Comparison of ENCODE assay signal across 11 cellular contexts in the genomic region with DNA sequence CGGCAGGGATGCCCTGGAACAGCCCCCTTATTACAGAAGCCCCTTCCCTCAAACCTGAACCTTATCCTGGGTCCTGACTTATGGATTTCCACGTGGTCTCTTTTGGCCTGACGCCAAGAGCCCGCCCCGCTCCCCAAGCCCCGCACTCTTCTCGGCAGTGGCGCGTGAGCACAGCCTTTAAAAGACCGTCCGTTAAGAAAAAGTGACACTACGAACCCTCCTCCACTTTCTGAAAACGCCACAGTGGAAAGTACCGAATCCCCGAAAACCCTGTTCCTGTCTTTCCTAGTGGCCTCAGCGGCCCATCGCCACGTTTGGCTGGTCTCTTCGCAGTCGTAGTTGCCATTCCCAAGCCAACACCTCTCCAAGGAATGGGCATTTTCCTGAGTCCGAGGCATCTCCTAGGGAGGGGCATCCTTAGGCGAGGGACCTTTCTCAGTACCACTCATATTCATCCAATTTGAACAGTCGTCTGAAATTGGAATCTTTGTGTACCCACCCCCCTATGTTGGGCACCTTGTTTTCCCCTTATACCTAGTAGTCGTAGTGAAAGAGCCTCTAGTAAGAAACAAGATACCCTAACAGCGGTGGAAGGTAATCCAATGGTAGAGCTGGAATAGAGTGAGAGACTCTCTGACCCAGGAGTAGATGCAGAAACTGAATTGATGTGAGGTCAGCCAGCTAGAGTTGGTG. TPM values are rescaled to one million over a fixed set of nuclear protein-coding genes. Genes with fewer than 3 reads are reported as not detected.
DNase-seq lines count a peak whose midpoint lies in the region; ATAC-seq, FAIRE-seq and TF ChIP-seq lines count a peak whose summit lies in the region.
"Had no signal": no experiment of that assay in that cellular context is flagged by ENCODE, and none has a peak within 500 bp of the region (broad histone marks: within the 10 kb centered on the region; RNA-seq: fewer than 3 reads in every experiment).

No MANE protein-coding gene starts in this region.

- no peak for FAIRE-seq in HepG2 (lab: Jason Lieb, UNC)
- FAIRE-seq: G401.6, TTC549 had no signal

- no peak overlapping the region for H2AFZ ChIP-seq in HepG2 (ENCODE audit: low read length)

- no peak for TF ChIP-seq POLR2A in HepG2 (IDR thresholded peaks at IDR 0.05; ENCODE audit: insufficient read depth in 1 of 2, low read depth in 2 of 2, low read length in 2 of 2)
- no peak for TF ChIP-seq POLR2A in thyroid gland (IDR thresholded peaks at IDR 0.05)

- TF ChIP-seq CTCF in activated CD8-positive, alpha-beta T cell treated with anti-CD3 and anti-CD28 coated beads for 36 hours (IDR thresholded peaks at IDR 0.05) = no peak
- no peak for TF ChIP-seq CTCF in HepG2 (CRISPR knock-in tag; IDR thresholded peaks at IDR 0.05)
- no peak for TF ChIP-seq CTCF in thyroid gland (IDR thresholded peaks at IDR 0.05)

- H3K4me3 ChIP-seq in HepG2 (replicated peaks in 1 of 3; ENCODE audit: insufficient read depth in 1 of 3, low read depth in 2 of 3, low read length in 3 of 3) (peak overlapping the region; percentile 39 to 74 (median 41); a peak in 5 of 6 replicates), thyroid gland (replicated peaks in 1 of 3) (peak overlapping the region in 2 of 3 donors; percentile 28 to 52)

- peak overlapping the region; percentile 87 for H3K4me2 ChIP-seq in HepG2 (ENCODE audit: low read depth, low read length)

- H3K27ac Mint-ChIP-seq in activated T-cell treated with anti-CD3 and anti-CD28 coated beads, Interleukin-2, amount 50 U/mL, for 72 hours = peak overlapping the region; percentile 75
- H3K27ac Mint-ChIP-seq in activated CD8-positive, alpha-beta T cell treated with anti-CD3 and anti-CD28 coated beads for 36 hours = no peak overlapping the region

- no peaks in the 10 kb centered on the region for H4K20me1 ChIP-seq in HepG2 (ENCODE audit: insufficient read depth, low read length)

- TF ChIP-seq RAD21 in HepG2 (CRISPR knock-in tag; IDR thresholded peaks at IDR 0.05) = no peak

- H3K9me3 Mint-ChIP-seq in activated T-cell treated with anti-CD3 and anti-CD28 coated beads, Interleukin-2, amount 50 U/mL, for 72 hours = no peaks in the 10 kb centered on the region
- no peaks in the 10 kb centered on the region for H3K9me3 Mint-ChIP-seq in activated CD8-positive, alpha-beta T cell treated with anti-CD3 and anti-CD28 coated beads for 36 hours

- H3K27me3 Mint-ChIP-seq in activated T-cell treated with anti-CD3 and anti-CD28 coated beads, Interleukin-2, amount 50 U/mL, for 72 hours (ENCODE audit: low read depth) = peaks cover 87% of the 10 kb centered on the region
- H3K27me3 Mint-ChIP-seq in activated CD8-positive, alpha-beta T cell treated with anti-CD3 and anti-CD28 coated beads for 36 hours = peaks cover 87% of the 10 kb centered on the region

- WGBS in HepG2 (ENCODE audit: low lambda C conversion rate) = 67% methylated on average over 22 of the region's 25 CpGs
- WGBS in thyroid gland, 2 donors = 21 to 22% methylated on average over 24 to 25 of the region's 25 CpGs

- TF ChIP-seq EP300 in HepG2 (IDR thresholded peaks at IDR 0.05; ENCODE audit: low read depth in 2 of 2, low read length in 2 of 2) (no peak), HepG2 (CRISPR knock-in tag; IDR thresholded peaks at IDR 0.05; ENCODE audit: borderline replicate concordance) (no peak)

- POLR2A ChIA-PET in activated CD8-positive, alpha-beta T cell treated with anti-CD3 and anti-CD28 coated beads for 36 hours (lab: Charles Lee) = no interaction called here
- POLR2A ChIA-PET in HepG2 (lab: Yijun Ruan, JAX) = no interaction called here

- H3K9ac ChIP-seq in HepG2 (ENCODE audit: insufficient read depth, low read depth, low read length) = no peak overlapping the region

- H3K4me3 Mint-ChIP-seq in activated T-cell treated with anti-CD3 and anti-CD28 coated beads, Interleukin-2, amount 50 U/mL, for 72 hours = peak overlapping the region; percentile 86
- H3K4me3 Mint-ChIP-seq in activated CD8-positive, alpha-beta T cell treated with anti-CD3 and anti-CD28 coated beads for 36 hours = peak overlapping the region; percentile 62

- H3K9me3 ChIP-seq in HepG2 (ENCODE audit: low read length) (no peaks in the 10 kb centered on the region), thyroid gland (no peaks in the 10 kb centered on the region)

- peaks cover 1 to 2% of the 10 kb centered on the region in 2 donors for H3K36me3 Mint-ChIP-seq in activated T-cell treated with anti-CD3 and anti-CD28 coated beads, Interleukin-2, amount 50 U/mL, for 72 hours (ENCODE audit: insufficient read depth in 2 of 2)
- no peaks in the 10 kb centered on the region for H3K36me3 Mint-ChIP-seq in activated CD8-positive, alpha-beta T cell treated with anti-CD3 and anti-CD28 coated beads for 36 hours (ENCODE audit: low read depth)

- H3K27me3 ChIP-seq in HepG2 (ENCODE audit: control insufficient read depth in 1 of 2, insufficient read depth in 2 of 2, low read length in 2 of 2) (peaks cover 1 to 71% of the 10 kb centered on the region in 2 experiments), thyroid gland (no peaks in the 10 kb centered on the region)

- no TSS peak for BruUV-seq in HepG2 (replicated peaks; lab: Mats Ljungman, UMichigan)

- no peak overlapping the region for H3K27ac ChIP-seq in HepG2 (ENCODE audit: extremely low read length, insufficient read depth, low read length)
- H3K27ac ChIP-seq in thyroid gland = peak overlapping the region in 2 of 3 donors; percentile 24 to 79

- DNase-seq in activated T-cell treated with anti-CD3 and anti-CD28 coated beads, Interleukin-2, amount 50 U/mL, for 72 hours = no peak
- no peak for DNase-seq in activated T-cell treated with anti-CD3 and anti-CD28 coated beads, Interleukin-2, amount 50 U/mL, for 48 hours
- DNase-seq in activated CD8-positive, alpha-beta T cell treated with anti-CD3 and anti-CD28 coated beads for 36 hours = no peak
- no peak for DNase-seq in HepG2 (ENCODE audit: low spot score)
- DNase-seq in thyroid gland = peak in 1 of 2 donors; percentile 14
- no peak for DNase-seq in germinal center (ENCODE audit: low spot score)
- DNase-seq in NCI-H774 (lab: John Stamatoyannopoulos, UW) = no peak
- no peak for DNase-seq in NCI-H2107 treated with DMSO at 0.1 percent for 48 hours (lab: John Stamatoyannopoulos, UW; ENCODE audit: unreplicated experiment)

- peaks cover 19% of the 10 kb centered on the region for H3K4me1 ChIP-seq in HepG2 (ENCODE audit: insufficient read depth, low read length)
- peaks cover 23 to 33% of the 10 kb centered on the region in 2 donors for H3K4me1 ChIP-seq in thyroid gland

- ATAC-seq in activated T-cell treated with anti-CD3 and anti-CD28 coated beads, Interleukin-2, amount 50 U/mL, for 72 hours (replicated peaks in 1 of 2) = no peak
- no peak for ATAC-seq in activated CD8-positive, alpha-beta T cell treated with anti-CD3 and anti-CD28 coated beads for 36 hours
- ATAC-seq in HepG2 = no peak

- no peaks in the 10 kb centered on the region for H3K36me3 ChIP-seq in HepG2 (replicated peaks in 1 of 2; ENCODE audit: control insufficient read depth in 1 of 2, insufficient read depth in 2 of 2, low read length in 2 of 2)
- no peaks in the 10 kb centered on the region for H3K36me3 ChIP-seq in thyroid gland

- peaks cover 51% of the 10 kb centered on the region for H3K4me1 Mint-ChIP-seq in activated T-cell treated with anti-CD3 and anti-CD28 coated beads, Interleukin-2, amount 50 U/mL, for 72 hours (ENCODE audit: low read depth)
- peaks cover 34% of the 10 kb centered on the region for H3K4me1 Mint-ChIP-seq in activated CD8-positive, alpha-beta T cell treated with anti-CD3 and anti-CD28 coated beads for 36 hours (ENCODE audit: low read depth)

- in situ Hi-C loops in HepG2 (cut with HindIII; ENCODE audit: extremely low pct_ligation_motif_present, low pct_unique_long_range_greater_than_20kb) = no loop called here

- CTCF ChIA-PET in activated CD8-positive, alpha-beta T cell treated with anti-CD3 and anti-CD28 coated beads for 36 hours (lab: Charles Lee) = interaction anchor here (1.1 to 9.6 kb wide), 3 partner anchors 8 to 57 kb away, joined by 3 to 51 read pairs (median 6); no protein-coding TSS in a partner anchor
- CTCF ChIA-PET in HepG2 (lab: Yijun Ruan, JAX; ENCODE audit: low intra/inter-chr PET ratio, low total read pairs) = no interaction called here

- H3K79me2 ChIP-seq in HepG2 (ENCODE audit: insufficient read depth, low read length) = no peaks in the 10 kb centered on the region

- intact Hi-C loops in activated CD8-positive, alpha-beta T cell treated with anti-CD3 and anti-CD28 coated beads for 36 hours (cut with micrococcal nuclease) = loop anchor here (5.0 kb wide), 1 partner anchor 79 kb away; a partner anchor contains a TSS
- intact Hi-C loops in HepG2 (cut with micrococcal nuclease; ENCODE audit: unreplicated experiment) = loop anchor here (2.0 to 5.0 kb wide), 3 partner anchors 41 to 464 kb away; a partner anchor contains a TSS
- intact Hi-C loops in thyroid gland (cut with DNase I) = loop anchor here (10.0 kb wide), 1 partner anchor 77 kb away; a partner anchor contains a TSS

RNA-seq across cellular contexts. Expression of a gene that starts 0.8 kb away (rescaled TPM):
- total RNA-seq in activated T-cell treated with anti-CD3 and anti-CD28 coated beads, Interleukin-2, amount 50 U/mL, for 72 hours = under 1 TPM in 1 of 2 donors, not detected in 1; 0.48 TPM
- under 1 TPM in 1 of 2 experiments, not detected in 1; 0.18 TPM for total RNA-seq in activated CD8-positive, alpha-beta T cell treated with anti-CD3 and anti-CD28 coated beads for 36 hours
- total RNA-seq in HepG2 (2016; rRNA removed; fragmentation: Illumina TruSeq; extraction: Trizol) = not detected in 2 replicates
- not detected in 2 replicates for total RNA-seq in HepG2 (2016; cell fraction: cytosol; rRNA removed; fragmentation: Illumina TruSeq; extraction: Trizol; ENCODE audit: low read depth)
- total RNA-seq in HepG2 (2016; cell fraction: insoluble cytoplasmic fraction; rRNA removed; fragmentation: Illumina TruSeq; extraction: Trizol) = not detected in 2 replicates
- not detected in 2 replicates for total RNA-seq in HepG2 (2016; cell fraction: membrane; rRNA removed; fragmentation: Illumina TruSeq; extraction: Trizol)
- total RNA-seq in HepG2 (2016; cell fraction: nucleus; rRNA removed; fragmentation: Illumina TruSeq; extraction: Trizol) = not detected in 2 replicates
- 0.04 TPM in 1 of 2 replicates, not detected in the other for polyA plus RNA-seq in HepG2 (2011; rRNA removed)
- polyA plus RNA-seq in HepG2 (2011; cell fraction: cytosol; rRNA removed) = not detected in 2 replicates
- polyA plus RNA-seq in HepG2 (2011; cell fraction: nucleus; rRNA removed) = not detected in 2 replicates
- not detected in 2 replicates for polyA plus RNA-seq in HepG2 (2012)
- not detected in 2 replicates for polyA plus RNA-seq in HepG2 (2016; cell fraction: cytosol; fragmentation: Illumina TruSeq; extraction: Trizol; ENCODE audit: low read depth)
- polyA plus RNA-seq in HepG2 (2016; cell fraction: insoluble cytoplasmic fraction; fragmentation: Illumina TruSeq; extraction: Trizol; ENCODE audit: low read depth) = not detected in 2 replicates
- polyA plus RNA-seq in HepG2 (2016; cell fraction: membrane; fragmentation: Illumina TruSeq; extraction: Trizol; ENCODE audit: low read depth) = not detected in 2 replicates
- not detected in 2 replicates for polyA plus RNA-seq in HepG2 (2016; cell fraction: nucleus; fragmentation: Illumina TruSeq; extraction: Trizol; ENCODE audit: insufficient read depth, low read depth)
- 7.2 TPM in 1 of 2 replicates, not detected in the other for polyA minus RNA-seq in HepG2 (2011; rRNA and poly(A)+ RNA removed; ENCODE audit: low replicate concordance)
- polyA minus RNA-seq in HepG2 (2011; cell fraction: cytosol; rRNA and poly(A)+ RNA removed) = not detected in 2 replicates
- not detected in 2 replicates for polyA minus RNA-seq in HepG2 (2011; cell fraction: nucleus; rRNA and poly(A)+ RNA removed)
- 1 to 10 TPM in 3 of 4 donors, under 1 TPM in 1; 0.71 to 2.7 (median 2.5) TPM for total RNA-seq in thyroid gland

RNA-seq across cellular contexts. Expression of a gene that starts 5.5 kb away (rescaled TPM):
- under 1 TPM in 1 of 2 donors, not detected in 1; 0.19 TPM for total RNA-seq in activated T-cell treated with anti-CD3 and anti-CD28 coated beads, Interleukin-2, amount 50 U/mL, for 72 hours
- total RNA-seq in activated CD8-positive, alpha-beta T cell treated with anti-CD3 and anti-CD28 coated beads for 36 hours = not detected
- total RNA-seq in HepG2 (2016; rRNA removed; fragmentation: Illumina TruSeq; extraction: Trizol) (0.07 TPM in 1 of 2 replicates, not detected in the other), thyroid gland (10 to 100 TPM in 3 of 4 donors, 1 to 10 TPM in 1; 9.7 to 14.7 (median 11.7) TPM)
- total RNA-seq in HepG2 (2016; cell fraction: cytosol; rRNA removed; fragmentation: Illumina TruSeq; extraction: Trizol; ENCODE audit: low read depth) = not detected in 2 replicates
- not detected in 2 replicates for total RNA-seq in HepG2 (2016; cell fraction: insoluble cytoplasmic fraction; rRNA removed; fragmentation: Illumina TruSeq; extraction: Trizol)
- total RNA-seq in HepG2 (2016; cell fraction: membrane; rRNA removed; fragmentation: Illumina TruSeq; extraction: Trizol) = not detected in 2 replicates
- total RNA-seq in HepG2 (2016; cell fraction: nucleus; rRNA removed; fragmentation: Illumina TruSeq; extraction: Trizol) = not detected in 2 replicates
- polyA plus RNA-seq in HepG2 (2011; rRNA removed) = not detected in 2 replicates
- polyA plus RNA-seq in HepG2 (2011; cell fraction: cytosol; rRNA removed) = not detected in 2 replicates
- polyA plus RNA-seq in HepG2 (2011; cell fraction: nucleus; rRNA removed) = not detected in 2 replicates
- not detected in 2 replicates for polyA plus RNA-seq in HepG2 (2012)
- polyA plus RNA-seq in HepG2 (2016; cell fraction: cytosol; fragmentation: Illumina TruSeq; extraction: Trizol; ENCODE audit: low read depth) = not detected in 2 replicates
- not detected in 2 replicates for polyA plus RNA-seq in HepG2 (2016; cell fraction: insoluble cytoplasmic fraction; fragmentation: Illumina TruSeq; extraction: Trizol; ENCODE audit: low read depth)
- polyA plus RNA-seq in HepG2 (2016; cell fraction: membrane; fragmentation: Illumina TruSeq; extraction: Trizol; ENCODE audit: low read depth) = not detected in 2 replicates
- not detected in 2 replicates for polyA plus RNA-seq in HepG2 (2016; cell fraction: nucleus; fragmentation: Illumina TruSeq; extraction: Trizol; ENCODE audit: insufficient read depth, low read depth)
- polyA minus RNA-seq in HepG2 (2011; rRNA and poly(A)+ RNA removed; ENCODE audit: low replicate concordance) = 0.10 and 2.1 TPM in 2 replicates
- polyA minus RNA-seq in HepG2 (2011; cell fraction: cytosol; rRNA and poly(A)+ RNA removed) = not detected in 2 replicates
- polyA minus RNA-seq in HepG2 (2011; cell fraction: nucleus; rRNA and poly(A)+ RNA removed) = not detected in 2 replicates

RNA-seq across cellular contexts. Expression of a gene that starts 54.9 kb away (rescaled TPM):
- total RNA-seq in activated T-cell treated with anti-CD3 and anti-CD28 coated beads, Interleukin-2, amount 50 U/mL, for 72 hours = under 1 TPM; 0.07 to 0.10 TPM
- total RNA-seq in activated CD8-positive, alpha-beta T cell treated with anti-CD3 and anti-CD28 coated beads for 36 hours = not detected
- not detected in 2 replicates for total RNA-seq in HepG2 (2016; rRNA removed; fragmentation: Illumina TruSeq; extraction: Trizol)
- total RNA-seq in HepG2 (2016; cell fraction: cytosol; rRNA removed; fragmentation: Illumina TruSeq; extraction: Trizol; ENCODE audit: low read depth) = not detected in 2 replicates
- total RNA-seq in HepG2 (2016; cell fraction: insoluble cytoplasmic fraction; rRNA removed; fragmentation: Illumina TruSeq; extraction: Trizol) = not detected in 2 replicates
- total RNA-seq in HepG2 (2016; cell fraction: membrane; rRNA removed; fragmentation: Illumina TruSeq; extraction: Trizol) = not detected in 2 replicates
- total RNA-seq in HepG2 (2016; cell fraction: nucleus; rRNA removed; fragmentation: Illumina TruSeq; extraction: Trizol) = not detected in 2 replicates
- not detected in 2 replicates for polyA plus RNA-seq in HepG2 (2011; rRNA removed)
- not detected in 2 replicates for polyA plus RNA-seq in HepG2 (2011; cell fraction: cytosol; rRNA removed)
- polyA plus RNA-seq in HepG2 (2011; cell fraction: nucleus; rRNA removed) = not detected in 2 replicates
- not detected in 2 replicates for polyA plus RNA-seq in HepG2 (2012)
- polyA plus RNA-seq in HepG2 (2016; cell fraction: cytosol; fragmentation: Illumina TruSeq; extraction: Trizol; ENCODE audit: low read depth) = not detected in 2 replicates
- polyA plus RNA-seq in HepG2 (2016; cell fraction: insoluble cytoplasmic fraction; fragmentation: Illumina TruSeq; extraction: Trizol; ENCODE audit: low read depth) = not detected in 2 replicates
- not detected in 2 replicates for polyA plus RNA-seq in HepG2 (2016; cell fraction: membrane; fragmentation: Illumina TruSeq; extraction: Trizol; ENCODE audit: low read depth)
- not detected in 2 replicates for polyA plus RNA-seq in HepG2 (2016; cell fraction: nucleus; fragmentation: Illumina TruSeq; extraction: Trizol; ENCODE audit: insufficient read depth, low read depth)
- polyA minus RNA-seq in HepG2 (2011; rRNA and poly(A)+ RNA removed; ENCODE audit: low replicate concordance) = not detected in 2 replicates
- polyA minus RNA-seq in HepG2 (2011; cell fraction: cytosol; rRNA and poly(A)+ RNA removed) = not detected in 2 replicates
- polyA minus RNA-seq in HepG2 (2011; cell fraction: nucleus; rRNA and poly(A)+ RNA removed) = not detected in 2 replicates
- not detected for total RNA-seq in thyroid gland
- total RNA-seq: left colon had no signal

Comparison
In these comparisons a context has a peak if more than half of its experiments do, and no peak if none do; other contexts are left out.
1. RNA of a gene that starts 5.5 kb away (total RNA-seq): 9.7 to 14.7 TPM in thyroid gland; 0.19 TPM in activated T-cell treated with anti-CD3 and anti-CD28 coated beads, Interleukin-2, amount 50 U/mL, for 72 hours, not detected in activated CD8-positive, alpha-beta T cell treated with anti-CD3 and anti-CD28 coated beads for 36 hours and 0.07 TPM in HepG2; every median in the first group is over 4 times any median in the second.